32 cellular contexts compared by ENCODE assay signal in genomic region chr5:176856746-176857145, GRCh38. TPM values are rescaled to one million over a fixed set of nuclear protein-coding genes. Genes with fewer than 3 reads are reported as not detected.
"Had no signal": no experiment of that assay in that cellular context is flagged by ENCODE, and none has a peak within 500 bp of the region (broad histone marks: within the 10 kb centered on the region; RNA-seq: fewer than 3 reads in every experiment).

No MANE protein-coding gene starts in this region.

- H3K27me3 Mint-ChIP-seq: activated CD4-positive, alpha-beta T cell treated with anti-CD3 and anti-CD28 coated beads, Interleukin-2, amount 10 ng/mL, durations not matched to agents 7 days and 5 days had no signal

- H3K36me3 Mint-ChIP-seq: activated CD8-positive, alpha-beta memory T cell treated with anti-CD3 and anti-CD28 coated beads, Interleukin-2, amount 10 ng/mL, durations not matched to agents 7 days and 5 days; activated naive CD8-positive, alpha-beta T cell treated with anti-CD3 and anti-CD28 coated beads for 36 hours had no signal

- H3K9me3 Mint-ChIP-seq: activated CD4-positive, alpha-beta T cell treated with anti-CD3 and anti-CD28 coated beads, Interleukin-2, amount 10 ng/mL, durations not matched to agents 7 days and 5 days; activated naive CD8-positive, alpha-beta T cell treated with anti-CD3 and anti-CD28 coated beads for 36 hours; T-helper 1 cell treated with Interleukin-12 subunit alpha and Interleukin-12 subunit beta and Interleukin-4 antibody, amounts not matched to agents 30 μg/mL and 1 μg/mL, for 36 hours; T-helper 2 cell treated with Interferon-gamma antibody and Interleukin-4, amounts not matched to agents 5 μg/mL and 100 μg/mL, for 36 hours had no signal

- H3K4me1 ChIP-seq: body of pancreas, SJSA1 had no signal

- H3K36me3 ChIP-seq: MG63, SJSA1 had no signal

- ATAC-seq: activated CD4-positive, alpha-beta T cell treated with anti-CD3 and anti-CD28 coated beads for 36 hours; activated CD8-positive, alpha-beta memory T cell treated with anti-CD3 and anti-CD28 coated beads, Interleukin-2, amount 10 ng/mL, durations not matched to agents 7 days and 5 days; body of pancreas; Panc1 had no signal

- H3K4me3 Mint-ChIP-seq: activated CD4-positive, alpha-beta T cell treated with anti-CD3 and anti-CD28 coated beads for 36 hours; activated CD4-positive, alpha-beta T cell treated with anti-CD3 and anti-CD28 coated beads, Interleukin-2, amount 10 ng/mL, durations not matched to agents 7 days and 5 days; activated CD8-positive, alpha-beta memory T cell treated with anti-CD3 and anti-CD28 coated beads, Interleukin-2, amount 10 ng/mL, durations not matched to agents 7 days and 5 days; activated naive CD8-positive, alpha-beta T cell treated with anti-CD3 and anti-CD28 coated beads for 36 hours; T-helper 1 cell treated with Interleukin-12 subunit alpha and Interleukin-12 subunit beta and Interleukin-4 antibody, amounts not matched to agents 30 μg/mL and 1 μg/mL, for 36 hours; T-helper 2 cell treated with Interferon-gamma antibody and Interleukin-4, amounts not matched to agents 5 μg/mL and 100 μg/mL, for 36 hours had no signal

- H3K27me3 ChIP-seq: body of pancreas had no signal

- H3K9me3 ChIP-seq: body of pancreas, MG63, SJSA1, SK-N-SH had no signal

- H3K27ac Mint-ChIP-seq: activated CD4-positive, alpha-beta T cell treated with anti-CD3 and anti-CD28 coated beads for 36 hours; activated CD4-positive, alpha-beta T cell treated with anti-CD3 and anti-CD28 coated beads, Interleukin-2, amount 10 ng/mL, durations not matched to agents 7 days and 5 days; activated CD8-positive, alpha-beta memory T cell treated with anti-CD3 and anti-CD28 coated beads, Interleukin-2, amount 10 ng/mL, durations not matched to agents 7 days and 5 days; activated naive CD8-positive, alpha-beta T cell treated with anti-CD3 and anti-CD28 coated beads for 36 hours; T-helper 1 cell treated with Interleukin-12 subunit alpha and Interleukin-12 subunit beta and Interleukin-4 antibody, amounts not matched to agents 30 μg/mL and 1 μg/mL, for 36 hours; T-helper 2 cell treated with Interferon-gamma antibody and Interleukin-4, amounts not matched to agents 5 μg/mL and 100 μg/mL, for 36 hours had no signal

- H3K27ac ChIP-seq: body of pancreas, SJSA1 had no signal

- H3K4me1 Mint-ChIP-seq: activated CD4-positive, alpha-beta T cell treated with anti-CD3 and anti-CD28 coated beads for 36 hours; activated CD4-positive, alpha-beta T cell treated with anti-CD3 and anti-CD28 coated beads, Interleukin-2, amount 10 ng/mL, durations not matched to agents 7 days and 5 days; activated CD8-positive, alpha-beta memory T cell treated with anti-CD3 and anti-CD28 coated beads, Interleukin-2, amount 10 ng/mL, durations not matched to agents 7 days and 5 days; activated naive CD8-positive, alpha-beta T cell treated with anti-CD3 and anti-CD28 coated beads for 36 hours had no signal

- H3K4me3 ChIP-seq: body of pancreas, MG63, SJSA1 had no signal

- DNase-seq: activated CD4-positive, alpha-beta T cell treated with anti-CD3 and anti-CD28 coated beads for 36 hours; activated CD4-positive, alpha-beta T cell treated with anti-CD3 and anti-CD28 coated beads, Interleukin-2, amount 10 ng/mL, durations not matched to agents 7 days and 5 days; activated CD4-positive, alpha-beta T cell treated with anti-CD3 and anti-CD28 coated beads, Interleukin-2, amount 50 U/mL, for 48 hours; activated CD8-positive, alpha-beta memory T cell treated with anti-CD3 and anti-CD28 coated beads for 24 hours; activated CD8-positive, alpha-beta memory T cell treated with anti-CD3 and anti-CD28 coated beads, Interleukin-2, amount 10 ng/mL, durations not matched to agents 7 days and 5 days; activated CD8-positive, alpha-beta memory T cell treated with anti-CD3 and anti-CD28 coated beads, Interleukin-2, amount 50 U/mL, for 48 hours; activated effector memory CD4-positive, alpha-beta T cell treated with Interleukin-2 at 50 U/mL for 16 hours; activated naive CD4-positive, alpha-beta T cell treated with anti-CD3 and anti-CD28 coated beads, Interleukin-2, amount 50 U/mL, for 16 hours; activated naive CD8-positive, alpha-beta T cell treated with anti-CD3 and anti-CD28 coated beads for 36 hours; activated T-cell treated with anti-CD3 and anti-CD28 coated beads, Interleukin-2, amount 50 U/mL, for 48 hours; amniotic stem cell; body of pancreas; Kasumi-1; KG1; MG63; NCI-H1092; NCI-H1436 treated with DMSO at 0.1 percent for 48 hours; NCI-H187; NCI-H2029 treated with DMSO at 0.1 percent for 48 hours; NCI-H2107; NCI-H2171; NCI-H446 treated with DMSO at 0.1 percent for 48 hours; NCI-H524; SHP77 treated with DMSO at 0.1 percent for 48 hours; SK-N-SH had no signal

RNA-seq across cellular contexts. Expression of gene HK3, which starts 42.4 kb away (rescaled TPM):
- total RNA-seq: activated CD4-positive, alpha-beta T cell treated with anti-CD3 and anti-CD28 coated beads for 36 hours; activated CD8-positive, alpha-beta memory T cell treated with anti-CD3 and anti-CD28 coated beads, Interleukin-2, amount 10 ng/mL, durations not matched to agents 7 days and 5 days; activated naive CD8-positive, alpha-beta T cell treated with anti-CD3 and anti-CD28 coated beads for 36 hours; astrocyte; RPMI7951; SJSA1 had no signal

RNA-seq across cellular contexts. Expression of gene UNC5A, which starts 46.4 kb away (rescaled TPM):
- total RNA-seq: activated CD4-positive, alpha-beta T cell treated with anti-CD3 and anti-CD28 coated beads for 36 hours; activated CD4-positive, alpha-beta T cell treated with anti-CD3 and anti-CD28 coated beads, Interleukin-2, amount 10 ng/mL, durations not matched to agents 7 days and 5 days; activated CD8-positive, alpha-beta memory T cell treated with anti-CD3 and anti-CD28 coated beads, Interleukin-2, amount 10 ng/mL, durations not matched to agents 7 days and 5 days; activated naive CD8-positive, alpha-beta T cell treated with anti-CD3 and anti-CD28 coated beads for 36 hours; bronchial epithelial cell; RPMI7951; SJSA1 had no signal
